Comparison of ENCODE assay signal across 10 cellular contexts in genomic region chr12:88393017-88393767, GRCh38.
DNase-seq lines count a peak whose midpoint lies in the region; ATAC-seq, FAIRE-seq and TF ChIP-seq lines count a peak whose summit lies in the region.
"Had no signal": no experiment of that assay in that cellular context is flagged by ENCODE, and none has a peak within 500 bp of the region (broad histone marks: within the 10 kb centered on the region; RNA-seq: fewer than 3 reads in every experiment).

No MANE protein-coding gene starts in this region.

- TF ChIP-seq EP300 in H1 (IDR thresholded peaks at IDR 0.05; ENCODE audit: borderline replicate concordance in 1 of 2, low read depth in 2 of 2, low read length in 2 of 2) = no peak

- POLR2A ChIA-PET in H1 (lab: Charles Lee; ENCODE audit: partially characterized antibody) = interaction anchor here (0.5 kb wide), 1 partner anchor 899 kb away, joined by 3 read pairs; no protein-coding TSS in a partner anchor

- H3K23ac ChIP-seq in H1 (ENCODE audit: insufficient read length) = no peak overlapping the region

- H2BK12ac ChIP-seq in H1 (ENCODE audit: low read depth, low read length) = no peak overlapping the region

- no peak for TF ChIP-seq POLR2A in H1 (IDR thresholded peaks at IDR 0.05; ENCODE audit: control extremely low read depth in 1 of 2, low read depth in 2 of 2, low read length in 2 of 2)
- TF ChIP-seq POLR2A in vagina (IDR thresholded peaks at IDR 0.05) = no peak

- H3K27me3 ChIP-seq in cardiac muscle cell (no peaks in the 10 kb centered on the region), right cardiac atrium (ENCODE audit: control insufficient read depth, insufficient read depth) (no peaks in the 10 kb centered on the region), H1 (replicated peaks in 1 of 4; ENCODE audit: control insufficient read depth in 3 of 4, extremely low read depth in 1 of 4, insufficient read depth in 3 of 4, low read length in 3 of 4) (no peaks in the 10 kb centered on the region), upper lobe of right lung (no peaks in the 10 kb centered on the region), vagina (no peaks in the 10 kb centered on the region)

- H2AK5ac ChIP-seq in H1 (ENCODE audit: low read depth, low read length) = no peak overlapping the region

- CTCF ChIA-PET in H1 (lab: Charles Lee; ENCODE audit: partially characterized antibody) = interaction anchor here (0.6 to 2.3 kb wide), 30 partner anchors 8 to 613 kb away, joined by 3 to 9 read pairs (median 4); no protein-coding TSS in a partner anchor

- H2BK5ac ChIP-seq in H1 (ENCODE audit: low read depth, low read length) = no peak overlapping the region

- H3K14ac ChIP-seq in H1 (ENCODE audit: insufficient read length) = no peak overlapping the region

- H3K9me3 ChIP-seq in cardiac muscle cell (ENCODE audit: low read depth) (no peaks in the 10 kb centered on the region), right cardiac atrium (ENCODE audit: control insufficient read depth, low read length) (no peaks in the 10 kb centered on the region), H1 (ENCODE audit: insufficient read depth in 2 of 2, low read depth in 1 of 2, low read length in 1 of 2) (no peaks in the 10 kb centered on the region), upper lobe of right lung (no peaks in the 10 kb centered on the region), vagina (no peaks in the 10 kb centered on the region)

- H3K9ac ChIP-seq in H1 (replicated peaks in 1 of 4; ENCODE audit: extremely low read depth in 1 of 4, low read depth in 3 of 4, low read length in 3 of 4) = no peak overlapping the region

- DNase-seq in cardiac muscle cell (ENCODE audit: low read depth in 1 of 2, low spot score in 1 of 2) (peak; percentile 27 to 57), right cardiac atrium (no peak), LoVo (ENCODE audit: low spot score) (peak; percentile 35), H1 (ENCODE audit: low read depth in 1 of 2, low spot score in 2 of 2) (no peak), upper lobe of right lung (no peak), ecto neural progenitor cell (ENCODE audit: low spot score) (no peak), vagina (ENCODE audit: extremely low spot score in 2 of 2) (no peak), NK-92 (lab: John Stamatoyannopoulos, UW; ENCODE audit: unreplicated experiment) (no peak)

- H3K18ac ChIP-seq in H1 (ENCODE audit: extremely low read depth, low read length) = no peak overlapping the region

- no peaks in the 10 kb centered on the region for H3K4me1 ChIP-seq in cardiac muscle cell (ENCODE audit: low read depth)
- no peaks in the 10 kb centered on the region for H3K4me1 ChIP-seq in right cardiac atrium (ENCODE audit: control insufficient read depth, insufficient read depth, low read length)
- no peaks in the 10 kb centered on the region for H3K4me1 ChIP-seq in H1 (replicated peaks in 1 of 4; ENCODE audit: control insufficient read depth in 3 of 4, insufficient read depth in 4 of 4, low read length in 3 of 4)
- H3K4me1 ChIP-seq in upper lobe of right lung = no peaks in the 10 kb centered on the region
- H3K4me1 ChIP-seq in vagina = peaks cover 12% of the 10 kb centered on the region

- FAIRE-seq in H1 (lab: Jason Lieb, UNC) = peak; percentile 81
- FAIRE-seq: GM12891 had no signal

- 90% methylated on average over 2 of the region's 2 CpGs for WGBS in right cardiac atrium
- WGBS in H1 (ENCODE audit: extremely low coverage in 1 of 2, insufficient coverage in 1 of 2, insufficient read length in 1 of 2, insufficient replicate concordance in 2 of 2, low coverage in 1 of 2, low lambda C conversion rate in 2 of 2, missing lambda C conversion rate in 1 of 2), 2 experiments = 80% methylated on average over 2 of the region's 2 CpGs; no CpG with 5 or more reads in 1 of the 2 experiments

- TF ChIP-seq CTCF in cardiac muscle cell (IDR thresholded peaks at IDR 0.05; ENCODE audit: low read depth, low read length) (peak; percentile 52), H1 (IDR thresholded peaks at IDR 0.05; ENCODE audit: control extremely low read depth in 1 of 3, insufficient read depth in 1 of 3, low read depth in 1 of 3, low read length in 3 of 3) (peak in 2 of 3 experiments; percentile 48 to 50; a peak in 3 of 4 replicates), upper lobe of right lung (IDR thresholded peaks at IDR 0.05) (peak; percentile 29), vagina (IDR thresholded peaks at IDR 0.05) (no peak)

- no peak overlapping the region for H4K5ac ChIP-seq in H1 (ENCODE audit: insufficient read length, low read depth, low read length)

- H3K56ac ChIP-seq in H1 (replicated peaks; ENCODE audit: insufficient read length, low read depth, low read length) = no peak overlapping the region

- H3K79me2 ChIP-seq in H1 (ENCODE audit: control insufficient read depth in 1 of 2, insufficient read depth in 2 of 2, low read length in 2 of 2) = no peaks in the 10 kb centered on the region

- no peak overlapping the region for H2BK120ac ChIP-seq in H1 (replicated peaks; ENCODE audit: low read depth, low read length)

- peak overlapping the region; percentile 62 for H2AFZ ChIP-seq in H1 (ENCODE audit: low read length)

- H4K8ac ChIP-seq in H1 (ENCODE audit: extremely low read depth, insufficient read depth, low read length) = peak overlapping the region; percentile 8; the same call in 1 of the 2 replicates

- ATAC-seq in right cardiac atrium (no peak), upper lobe of right lung (peak; percentile 40)

- no peak overlapping the region for H2BK20ac ChIP-seq in H1 (ENCODE audit: low read length)

- H2BK15ac ChIP-seq in H1 (ENCODE audit: low read length) = no peak overlapping the region

- H3K23me2 ChIP-seq in H1 (ENCODE audit: low read depth, low read length) = no peaks in the 10 kb centered on the region

- TF ChIP-seq RAD21 in H1 (IDR thresholded peaks at IDR 0.05 in 1 of 2, conservative IDR thresholded peaks at IDR 0.05 in 1 of 2; ENCODE audit: low read depth in 2 of 2, low read length in 2 of 2) = peak; percentile 65 to 73

- intact Hi-C loops in right cardiac atrium (cut with DNase I) = no loop called here
- intact Hi-C loops in upper lobe of right lung (cut with DNase I) = no loop called here
- intact Hi-C loops in vagina (cut with DNase I) = no loop called here

- H4K20me1 ChIP-seq in H1 (replicated peaks in 1 of 2; ENCODE audit: control insufficient read depth in 1 of 2, insufficient read depth in 2 of 2, low read length in 2 of 2) = no peaks in the 10 kb centered on the region

- H3K79me1 ChIP-seq in H1 (ENCODE audit: low read depth, low read length) = no peaks in the 10 kb centered on the region

- H3K36me3 ChIP-seq in cardiac muscle cell (no peaks in the 10 kb centered on the region), H1 (ENCODE audit: control insufficient read depth in 2 of 4, insufficient read depth in 4 of 4, low read length in 3 of 4) (no peaks in the 10 kb centered on the region), upper lobe of right lung (no peaks in the 10 kb centered on the region), vagina (no peaks in the 10 kb centered on the region)

- no peak overlapping the region for H3K4ac ChIP-seq in H1 (replicated peaks; ENCODE audit: insufficient read length, low read depth, low read length)

- no peak overlapping the region for H3K4me2 ChIP-seq in H1 (ENCODE audit: insufficient read depth in 1 of 2, low read depth in 2 of 2, low read length in 2 of 2)

- H4K91ac ChIP-seq in H1 (replicated peaks; ENCODE audit: insufficient read length, low read length) = no peak overlapping the region

- H3K27ac ChIP-seq in cardiac muscle cell = no peak overlapping the region
- no peak overlapping the region for H3K27ac ChIP-seq in right cardiac atrium (ENCODE audit: low read length)
- no peak overlapping the region for H3K27ac ChIP-seq in H1 (ENCODE audit: low read depth, low read length)
- H3K27ac ChIP-seq in upper lobe of right lung = no peak overlapping the region
- no peak overlapping the region for H3K27ac ChIP-seq in vagina

- H3K4me3 ChIP-seq in cardiac muscle cell (no peak overlapping the region), right cardiac atrium (ENCODE audit: low read length) (no peak overlapping the region), H1 (ENCODE audit: extremely low read depth in 1 of 4, insufficient read depth in 2 of 4, low read depth in 3 of 4, low read length in 4 of 4) (no peak overlapping the region), upper lobe of right lung (no peak overlapping the region), vagina (no peak overlapping the region)
- H3K4me3 ChIP-seq: skin epidermis had no signal

TF ChIP-seq in H1, 55 proteins besides CTCF, POLR2A, EP300 and RAD21:
- 0 out of 2 replicates have a peak, but pooled peaks have one; percentile 12 for TF ChIP-seq EGR1 (IDR thresholded peaks at IDR 0.05; ENCODE audit: borderline replicate concordance, low read depth, low read length)
- TF ChIP-seq CHD2 (IDR thresholded peaks at IDR 0.05; ENCODE audit: low read length) = no peak
- peak; percentile 52; the same call in 1 of the 2 replicates for TF ChIP-seq MAX (IDR thresholded peaks at IDR 0.05)
TF ChIP-seq in H1: peak in this region for 2.

Comparison
In these comparisons a context has a peak if more than half of its experiments do, and no peak if none do; other contexts are left out.
1. DNase-seq: peak in cardiac muscle cell (2 of 2) and LoVo (single experiment); none in right cardiac atrium (0 of 3), H1 (0 of 2), upper lobe of right lung (single experiment), ecto neural progenitor cell (single experiment), vagina (0 of 2) and NK-92 (single experiment).
2. CTCF ChIP-seq: peak in cardiac muscle cell (single experiment), H1 (2 of 3) and upper lobe of right lung (single experiment); none in vagina (0 of 3).